In the genomic region with DNA sequence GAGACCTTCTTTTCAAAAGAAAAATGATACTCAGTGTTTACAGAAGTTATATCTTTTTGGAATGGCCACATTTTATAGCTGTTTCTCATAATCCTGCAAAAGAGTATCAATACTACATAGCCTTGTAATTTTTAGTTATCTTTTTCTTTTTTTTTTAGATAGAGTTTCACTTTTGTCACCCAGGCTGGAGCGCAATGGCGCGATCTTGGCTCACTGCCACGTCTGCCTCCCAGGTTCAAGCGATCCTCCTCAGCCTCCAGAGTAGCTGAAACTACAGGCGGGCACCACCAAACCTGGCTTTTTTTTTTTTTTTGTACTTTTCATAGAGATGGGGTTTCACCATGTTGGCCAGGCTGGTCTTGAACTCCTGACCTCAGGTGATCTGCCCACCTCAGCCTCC, we compare ENCODE assay signal across 21 cellular contexts. TPM values are rescaled to one million over a fixed set of nuclear protein-coding genes. Genes with fewer than 3 reads are reported as not detected.
DNase-seq lines count a peak whose midpoint lies in the region; ATAC-seq, FAIRE-seq and TF ChIP-seq lines count a peak whose summit lies in the region.
"Had no signal": no experiment of that assay in that cellular context is flagged by ENCODE, and none has a peak within 500 bp of the region (broad histone marks: within the 10 kb centered on the region; RNA-seq: fewer than 3 reads in every experiment).

No MANE protein-coding gene starts in this region.

- DNase-seq in A549 (ENCODE audit: low read depth in 1 of 2, low spot score in 1 of 2) (no peak), HEK293T (ENCODE audit: extremely low spot score) (no peak), chondrocyte (ENCODE audit: low spot score) (no peak), thyroid gland (no peak), NOMO-1 treated with dmso at 0.1 percent for 144 hours (lab: John Stamatoyannopoulos, UW; ENCODE audit: unreplicated experiment) (no peak)
- DNase-seq: ACHN; BE2C; C1 segment of cervical spinal cord; CD4-positive, CD25-positive, alpha-beta regulatory T cell; CD8-positive, alpha-beta memory T cell; COR-L47; DMS 273 treated with DMSO at 0.1 percent for 48 hours; DMS53; DND-41; EL; GM23248; HCEC 1CT; HFFc6 had no signal

- peak overlapping the region; percentile 42; the same call in 1 of the 3 replicates for H3K4me2 ChIP-seq in A549

- H3K27me3 Mint-ChIP-seq in chondrocyte (ENCODE audit: low read depth): no peaks in the 10 kb centered on the region
- H3K27me3 Mint-ChIP-seq: CD4-positive, CD25-positive, alpha-beta regulatory T cell; CD8-positive, alpha-beta memory T cell had no signal

- CTCF ChIA-PET in A549 (lab: Yijun Ruan, JAX): no interaction called here
- CTCF ChIA-PET in HEK293T (lab: Yijun Ruan, JAX): no interaction called here

- H3K36me3 ChIP-seq in thyroid gland: no peaks in the 10 kb centered on the region
- H3K36me3 ChIP-seq: BE2C had no signal

- FAIRE-seq in A549 (lab: Jason Lieb, UNC): no peak

- POLR2A ChIA-PET in A549 (lab: Yijun Ruan, JAX): no interaction called here
- POLR2A ChIA-PET in HEK293T (lab: Yijun Ruan, JAX): no interaction called here

- H3K4me1 ChIP-seq in A549 (peaks cover 12% of the 10 kb centered on the region), thyroid gland (peaks cover 0 to 7% of the 10 kb centered on the region in 2 donors)
- H3K4me1 ChIP-seq: BE2C had no signal

- intact Hi-C loops in thyroid gland (cut with DNase I): no loop called here

- H3K27me3 ChIP-seq in thyroid gland: no peaks in the 10 kb centered on the region
- H3K27me3 ChIP-seq: BE2C had no signal

- peaks cover 39% of the 10 kb centered on the region for H3K36me3 Mint-ChIP-seq in chondrocyte (ENCODE audit: low read depth)

- no peak overlapping the region for H3K4me3 ChIP-seq in A549
- no peak overlapping the region for H3K4me3 ChIP-seq in thyroid gland (replicated peaks in 1 of 3)
- H3K4me3 ChIP-seq: GM12878, GM23248 had no signal

- H3K27ac Mint-ChIP-seq in chondrocyte (ENCODE audit: unreplicated experiment): peak overlapping the region; percentile 27

- TF ChIP-seq CTCF in A549 (IDR thresholded peaks at IDR 0.05): no peak
- TF ChIP-seq CTCF in chondrocyte (IDR thresholded peaks at IDR 0.05): no peak
- TF ChIP-seq CTCF in thyroid gland (IDR thresholded peaks at IDR 0.05): no peak

- no peak for TF ChIP-seq POLR2A in A549 (IDR thresholded peaks at IDR 0.05; ENCODE audit: low read length)
- TF ChIP-seq POLR2A in thyroid gland (IDR thresholded peaks at IDR 0.05): no peak

- no peak overlapping the region for H3K4me3 Mint-ChIP-seq in chondrocyte (ENCODE audit: unreplicated experiment)
- H3K4me3 Mint-ChIP-seq: CD4-positive, CD25-positive, alpha-beta regulatory T cell; CD8-positive, alpha-beta memory T cell; HFFc6 had no signal

- peak overlapping the region in 1 of 2 experiments; percentile 53; a peak in 1 of 6 replicates for H3K27ac ChIP-seq in A549
- peak overlapping the region in 2 of 3 donors; percentile 42 to 51 for H3K27ac ChIP-seq in thyroid gland
- H3K27ac ChIP-seq: GM23248, HL-60 had no signal

- no peak for TF ChIP-seq EP300 in A549 (IDR thresholded peaks at IDR 0.05)

- no peak for TF ChIP-seq RAD21 in A549 (conservative IDR thresholded peaks at IDR 0.05 in 1 of 2, IDR thresholded peaks at IDR 0.05 in 1 of 2)

- H3K9me3 ChIP-seq in A549 (no peaks in the 10 kb centered on the region), thyroid gland (no peaks in the 10 kb centered on the region)
- H3K9me3 ChIP-seq: BE2C had no signal

- ATAC-seq in A549 (no peak), esophagus mucosa (no peak)

- peaks cover 34% of the 10 kb centered on the region for H3K4me1 Mint-ChIP-seq in chondrocyte (ENCODE audit: low read depth)

- 92% methylated on average over 6 of the region's 6 CpGs for WGBS in A549 (ENCODE audit: missing lambda C conversion rate)
- WGBS in thyroid gland, 2 donors: 96 to 97% methylated on average over 6 of the region's 6 CpGs

- H3K9me3 Mint-ChIP-seq in chondrocyte (ENCODE audit: low read depth): no peaks in the 10 kb centered on the region

TF ChIP-seq in A549, 52 proteins besides CTCF, POLR2A, EP300 and RAD21:
- TF ChIP-seq, protein P1, sequence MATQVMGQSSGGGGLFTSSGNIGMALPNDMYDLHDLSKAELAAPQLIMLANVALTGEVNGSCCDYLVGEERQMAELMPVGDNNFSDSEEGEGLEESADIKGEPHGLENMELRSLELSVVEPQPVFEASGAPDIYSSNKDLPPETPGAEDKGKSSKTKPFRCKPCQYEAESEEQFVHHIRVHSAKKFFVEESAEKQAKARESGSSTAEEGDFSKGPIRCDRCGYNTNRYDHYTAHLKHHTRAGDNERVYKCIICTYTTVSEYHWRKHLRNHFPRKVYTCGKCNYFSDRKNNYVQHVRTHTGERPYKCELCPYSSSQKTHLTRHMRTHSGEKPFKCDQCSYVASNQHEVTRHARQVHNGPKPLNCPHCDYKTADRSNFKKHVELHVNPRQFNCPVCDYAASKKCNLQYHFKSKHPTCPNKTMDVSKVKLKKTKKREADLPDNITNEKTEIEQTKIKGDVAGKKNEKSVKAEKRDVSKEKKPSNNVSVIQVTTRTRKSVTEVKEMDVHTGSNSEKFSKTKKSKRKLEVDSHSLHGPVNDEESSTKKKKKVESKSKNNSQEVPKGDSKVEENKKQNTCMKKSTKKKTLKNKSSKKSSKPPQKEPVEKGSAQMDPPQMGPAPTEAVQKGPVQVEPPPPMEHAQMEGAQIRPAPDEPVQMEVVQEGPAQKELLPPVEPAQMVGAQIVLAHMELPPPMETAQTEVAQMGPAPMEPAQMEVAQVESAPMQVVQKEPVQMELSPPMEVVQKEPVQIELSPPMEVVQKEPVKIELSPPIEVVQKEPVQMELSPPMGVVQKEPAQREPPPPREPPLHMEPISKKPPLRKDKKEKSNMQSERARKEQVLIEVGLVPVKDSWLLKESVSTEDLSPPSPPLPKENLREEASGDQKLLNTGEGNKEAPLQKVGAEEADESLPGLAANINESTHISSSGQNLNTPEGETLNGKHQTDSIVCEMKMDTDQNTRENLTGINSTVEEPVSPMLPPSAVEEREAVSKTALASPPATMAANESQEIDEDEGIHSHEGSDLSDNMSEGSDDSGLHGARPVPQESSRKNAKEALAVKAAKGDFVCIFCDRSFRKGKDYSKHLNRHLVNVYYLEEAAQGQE (IDR thresholded peaks at IDR 0.05): no peak
- TF ChIP-seq PHF8 (IDR thresholded peaks at IDR 0.05; ENCODE audit: borderline replicate concordance, low read depth): no peak
- no peak for TF ChIP-seq ZNF302 (CRISPR knock-in tag; IDR thresholded peaks at IDR 0.05)
- no peak for TF ChIP-seq KDM1A (IDR thresholded peaks at IDR 0.05; ENCODE audit: low read depth)
- TF ChIP-seq KDM5A (IDR thresholded peaks at IDR 0.05): no peak
- TF ChIP-seq EHMT2 (IDR thresholded peaks at IDR 0.05; ENCODE audit: low read depth): no peak

TF ChIP-seq in HEK293T, 16 proteins besides CTCF, POLR2A, EP300 and RAD21:
- TF ChIP-seq ZNF384 (IDR thresholded peaks at IDR 0.05) (0 out of 2 replicates have a peak, but pooled peaks have one; percentile 15), FOXA1 (IDR thresholded peaks at IDR 0.05) (no peak)

RNA-seq across cellular contexts. Expression of a gene that starts 53.6 kb away (rescaled TPM):
- polyA plus RNA-seq in A549 (2011; rRNA removed) (72.0 and 73.2 TPM in 2 replicates), A549 (2017; fragmentation: RNase III; extraction: RNeasy Plus Mini Kit Qiagen cat#74134 plus additional on column Dnase treatment) (29.4 to 31.2 TPM (median 29.9 TPM) in 3 replicates)
- polyA plus RNA-seq in A549 (2012; cell fraction: cytosol; rRNA removed): 20.7 and 25.2 TPM in 2 replicates
- polyA plus RNA-seq in A549 (2012; cell fraction: nucleus; rRNA removed): 24.7 and 33.9 TPM in 2 replicates
- 91.7 and 93.3 TPM in 2 replicates for polyA minus RNA-seq in A549 (2011; rRNA and poly(A)+ RNA removed)
- total RNA-seq in chondrocyte (92.5 to 124 TPM (median 104 TPM) in 3 replicates), thyroid gland (10 to 100 TPM; 61.3 to 83.3 (median 72.7) TPM), esophagus mucosa (29.2 TPM)
